1 cellular context compared by ENCODE assay signal in genomic region chr15:48331796-48332641, GRCh38.
A peak's percentile ranks its signal among the peaks of the same experiment; 100 is the strongest.
TF ChIP-seq lines count a peak whose summit lies in the region.

No MANE protein-coding gene starts in this region.

TF ChIP-seq in HEK293, 187 proteins besides CTCF, POLR2A, EP300 and RAD21 (continued from another document and continues in another):
- no peak for TF ChIP-seq ZNF121 (tag by site-specific recombination; IDR thresholded peaks at IDR 0.05)
- no peak; the same call in 1 of the 2 replicates for TF ChIP-seq ZFP69B (tag by site-specific recombination; IDR thresholded peaks at IDR 0.05)
- 0 out of 2 replicates have a peak, but pooled peaks have one; percentile 34 for TF ChIP-seq ZFP37 (tag by site-specific recombination; IDR thresholded peaks at IDR 0.05)
- TF ChIP-seq ZNF223 (tag by site-specific recombination; IDR thresholded peaks at IDR 0.05), result no peak
- no peak for TF ChIP-seq ZNF23 (tag by site-specific recombination; IDR thresholded peaks at IDR 0.05; ENCODE audit: borderline replicate concordance)
- TF ChIP-seq ZNF600 (tag by site-specific recombination; IDR thresholded peaks at IDR 0.05), result no peak
- no peak for TF ChIP-seq IKZF3 (tag by site-specific recombination; IDR thresholded peaks at IDR 0.05)
- no peak for TF ChIP-seq WT1 (tag by site-specific recombination; IDR thresholded peaks at IDR 0.05)
- TF ChIP-seq GLIS1 (tag by site-specific recombination; IDR thresholded peaks at IDR 0.05), result peak; percentile 34; the same call in 1 of the 2 replicates
- no peak for TF ChIP-seq RBAK (tag by site-specific recombination; IDR thresholded peaks at IDR 0.05)
- TF ChIP-seq BCL6B (tag by site-specific recombination; IDR thresholded peaks at IDR 0.05), result no peak
- no peak for TF ChIP-seq HOXC10 (CRISPR knock-in tag; IDR thresholded peaks at IDR 0.05)
- TF ChIP-seq ZNF558 (tag by site-specific recombination; IDR thresholded peaks at IDR 0.05), result no peak
- no peak for TF ChIP-seq ZNF701 (tag by site-specific recombination; IDR thresholded peaks at IDR 0.05)
- TF ChIP-seq, protein P1, sequence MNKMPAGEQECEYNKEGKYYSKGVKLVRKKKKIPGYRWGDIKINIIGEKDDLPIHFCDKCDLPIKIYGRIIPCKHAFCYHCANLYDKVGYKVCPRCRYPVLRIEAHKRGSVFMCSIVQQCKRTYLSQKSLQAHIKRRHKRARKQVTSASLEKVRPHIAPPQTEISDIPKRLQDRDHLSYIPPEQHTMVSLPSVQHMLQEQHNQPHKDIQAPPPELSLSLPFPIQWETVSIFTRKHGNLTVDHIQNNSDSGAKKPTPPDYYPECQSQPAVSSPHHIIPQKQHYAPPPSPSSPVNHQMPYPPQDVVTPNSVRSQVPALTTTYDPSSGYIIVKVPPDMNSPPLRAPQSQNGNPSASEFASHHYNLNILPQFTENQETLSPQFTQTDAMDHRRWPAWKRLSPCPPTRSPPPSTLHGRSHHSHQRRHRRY (tag by site-specific recombination; IDR thresholded peaks at IDR 0.05), result no peak
- no peak for TF ChIP-seq OSR2 (tag by site-specific recombination; IDR thresholded peaks at IDR 0.05)
- no peak for TF ChIP-seq ZNF19 (tag by site-specific recombination; IDR thresholded peaks at IDR 0.05; ENCODE audit: low read depth)
- TF ChIP-seq ZBTB6 (tag by site-specific recombination; IDR thresholded peaks at IDR 0.05), result no peak
- TF ChIP-seq GLIS2 (tag by site-specific recombination; IDR thresholded peaks at IDR 0.05), result peak; percentile 74
- peak; percentile 33; the same call in 1 of the 2 replicates for TF ChIP-seq YY2 (tag by site-specific recombination; IDR thresholded peaks at IDR 0.05)
- no peak for TF ChIP-seq ZNF324 (tag by site-specific recombination; IDR thresholded peaks at IDR 0.05)
- no peak for TF ChIP-seq MYNN (tag by site-specific recombination; IDR thresholded peaks at IDR 0.05; ENCODE audit: borderline replicate concordance)
- TF ChIP-seq ZNF621 (tag by site-specific recombination; IDR thresholded peaks at IDR 0.05), result no peak
- TF ChIP-seq ZNF155 (tag by site-specific recombination; IDR thresholded peaks at IDR 0.05), result no peak
- TF ChIP-seq ZNF560 (tag by site-specific recombination; IDR thresholded peaks at IDR 0.05; ENCODE audit: borderline replicate concordance), result no peak
- TF ChIP-seq GLI2 (tag by site-specific recombination; IDR thresholded peaks at IDR 0.05; ENCODE audit: borderline replicate concordance, low read depth), result no peak
- TF ChIP-seq ZNF785 (tag by site-specific recombination; IDR thresholded peaks at IDR 0.05), result no peak
- no peak for TF ChIP-seq ZNF544 (tag by site-specific recombination; IDR thresholded peaks at IDR 0.05)
- no peak for TF ChIP-seq ZNF677 (tag by site-specific recombination; IDR thresholded peaks at IDR 0.05)
- TF ChIP-seq GFI1B (tag by site-specific recombination; IDR thresholded peaks at IDR 0.05), result no peak
- TF ChIP-seq PATZ1 (tag by site-specific recombination; IDR thresholded peaks at IDR 0.05), result peak; percentile 56
- no peak for TF ChIP-seq ZNF302 (tag by site-specific recombination; IDR thresholded peaks at IDR 0.05; ENCODE audit: low read depth)
- no peak for TF ChIP-seq ZSCAN16 (tag by site-specific recombination; IDR thresholded peaks at IDR 0.05)
- TF ChIP-seq, protein P2, sequence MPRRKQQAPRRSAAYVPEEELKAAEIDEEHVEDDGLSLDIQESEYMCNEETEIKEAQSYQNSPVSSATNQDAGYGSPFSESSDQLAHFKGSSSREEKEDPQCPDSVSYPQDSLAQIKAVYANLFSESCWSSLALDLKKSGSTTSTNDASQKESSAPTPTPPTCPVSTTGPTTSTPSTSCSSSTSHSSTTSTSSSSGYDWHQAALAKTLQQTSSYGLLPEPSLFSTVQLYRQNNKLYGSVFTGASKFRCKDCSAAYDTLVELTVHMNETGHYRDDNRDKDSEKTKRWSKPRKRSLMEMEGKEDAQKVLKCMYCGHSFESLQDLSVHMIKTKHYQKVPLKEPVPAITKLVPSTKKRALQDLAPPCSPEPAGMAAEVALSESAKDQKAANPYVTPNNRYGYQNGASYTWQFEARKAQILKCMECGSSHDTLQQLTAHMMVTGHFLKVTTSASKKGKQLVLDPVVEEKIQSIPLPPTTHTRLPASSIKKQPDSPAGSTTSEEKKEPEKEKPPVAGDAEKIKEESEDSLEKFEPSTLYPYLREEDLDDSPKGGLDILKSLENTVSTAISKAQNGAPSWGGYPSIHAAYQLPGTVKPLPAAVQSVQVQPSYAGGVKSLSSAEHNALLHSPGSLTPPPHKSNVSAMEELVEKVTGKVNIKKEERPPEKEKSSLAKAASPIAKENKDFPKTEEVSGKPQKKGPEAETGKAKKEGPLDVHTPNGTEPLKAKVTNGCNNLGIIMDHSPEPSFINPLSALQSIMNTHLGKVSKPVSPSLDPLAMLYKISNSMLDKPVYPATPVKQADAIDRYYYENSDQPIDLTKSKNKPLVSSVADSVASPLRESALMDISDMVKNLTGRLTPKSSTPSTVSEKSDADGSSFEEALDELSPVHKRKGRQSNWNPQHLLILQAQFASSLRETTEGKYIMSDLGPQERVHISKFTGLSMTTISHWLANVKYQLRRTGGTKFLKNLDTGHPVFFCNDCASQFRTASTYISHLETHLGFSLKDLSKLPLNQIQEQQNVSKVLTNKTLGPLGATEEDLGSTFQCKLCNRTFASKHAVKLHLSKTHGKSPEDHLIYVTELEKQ (tag by site-specific recombination; IDR thresholded peaks at IDR 0.05; ENCODE audit: borderline replicate concordance), result 0 out of 2 replicates have a peak, but pooled peaks have one; percentile 14
- TF ChIP-seq ZNF311 (tag by site-specific recombination; IDR thresholded peaks at IDR 0.05; ENCODE audit: borderline replicate concordance), result no peak
- no peak for TF ChIP-seq ZNF561 (tag by site-specific recombination; IDR thresholded peaks at IDR 0.05; ENCODE audit: borderline replicate concordance)
- TF ChIP-seq ZNF791 (tag by site-specific recombination; IDR thresholded peaks at IDR 0.05), result no peak
- TF ChIP-seq ZBTB8A (tag by site-specific recombination; IDR thresholded peaks at IDR 0.05), result no peak
- no peak for TF ChIP-seq PRDM4 (tag by site-specific recombination; IDR thresholded peaks at IDR 0.05)
- TF ChIP-seq ZNF148 (tag by site-specific recombination; IDR thresholded peaks at IDR 0.05; ENCODE audit: borderline replicate concordance), result no peak
- TF ChIP-seq KLF8 (tag by site-specific recombination; IDR thresholded peaks at IDR 0.05), result peak; percentile 95
- TF ChIP-seq ZNF776 (tag by site-specific recombination; IDR thresholded peaks at IDR 0.05; ENCODE audit: borderline replicate concordance), result no peak
- TF ChIP-seq, protein P3, sequence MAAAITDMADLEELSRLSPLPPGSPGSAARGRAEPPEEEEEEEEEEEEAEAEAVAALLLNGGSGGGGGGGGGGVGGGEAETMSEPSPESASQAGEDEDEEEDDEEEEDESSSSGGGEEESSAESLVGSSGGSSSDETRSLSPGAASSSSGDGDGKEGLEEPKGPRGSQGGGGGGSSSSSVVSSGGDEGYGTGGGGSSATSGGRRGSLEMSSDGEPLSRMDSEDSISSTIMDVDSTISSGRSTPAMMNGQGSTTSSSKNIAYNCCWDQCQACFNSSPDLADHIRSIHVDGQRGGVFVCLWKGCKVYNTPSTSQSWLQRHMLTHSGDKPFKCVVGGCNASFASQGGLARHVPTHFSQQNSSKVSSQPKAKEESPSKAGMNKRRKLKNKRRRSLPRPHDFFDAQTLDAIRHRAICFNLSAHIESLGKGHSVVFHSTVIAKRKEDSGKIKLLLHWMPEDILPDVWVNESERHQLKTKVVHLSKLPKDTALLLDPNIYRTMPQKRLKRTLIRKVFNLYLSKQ (tag by site-specific recombination; IDR thresholded peaks at IDR 0.05; ENCODE audit: borderline replicate concordance), result no peak
- TF ChIP-seq SP7 (tag by site-specific recombination; IDR thresholded peaks at IDR 0.05), result no peak; the same call in 1 of the 2 replicates
- no peak for TF ChIP-seq ZNF707 (tag by site-specific recombination; IDR thresholded peaks at IDR 0.05)
- no peak for TF ChIP-seq ZNF664 (tag by site-specific recombination; IDR thresholded peaks at IDR 0.05)
- TF ChIP-seq ZNF747 (tag by site-specific recombination; IDR thresholded peaks at IDR 0.05), result no peak
- TF ChIP-seq ZNF391 (tag by site-specific recombination; IDR thresholded peaks at IDR 0.05; ENCODE audit: borderline replicate concordance, low read depth), result no peak
- TF ChIP-seq FEZF1 (tag by site-specific recombination; IDR thresholded peaks at IDR 0.05), result no peak
- TF ChIP-seq SP2 (tag by site-specific recombination; IDR thresholded peaks at IDR 0.05), result peak; percentile 45
- TF ChIP-seq ZEB2 (tag by site-specific recombination; IDR thresholded peaks at IDR 0.05), result peak; percentile 57; the same call in 1 of the 2 replicates
- no peak for TF ChIP-seq ZNF510 (tag by site-specific recombination; IDR thresholded peaks at IDR 0.05; ENCODE audit: insufficient replicate concordance)
- TF ChIP-seq ZNF274 (IDR thresholded peaks at IDR 0.05; ENCODE audit: low read length), result no peak
- no peak for TF ChIP-seq ZNF274 (tag by site-specific recombination; IDR thresholded peaks at IDR 0.05; ENCODE audit: borderline replicate concordance)
- TF ChIP-seq, protein P4, sequence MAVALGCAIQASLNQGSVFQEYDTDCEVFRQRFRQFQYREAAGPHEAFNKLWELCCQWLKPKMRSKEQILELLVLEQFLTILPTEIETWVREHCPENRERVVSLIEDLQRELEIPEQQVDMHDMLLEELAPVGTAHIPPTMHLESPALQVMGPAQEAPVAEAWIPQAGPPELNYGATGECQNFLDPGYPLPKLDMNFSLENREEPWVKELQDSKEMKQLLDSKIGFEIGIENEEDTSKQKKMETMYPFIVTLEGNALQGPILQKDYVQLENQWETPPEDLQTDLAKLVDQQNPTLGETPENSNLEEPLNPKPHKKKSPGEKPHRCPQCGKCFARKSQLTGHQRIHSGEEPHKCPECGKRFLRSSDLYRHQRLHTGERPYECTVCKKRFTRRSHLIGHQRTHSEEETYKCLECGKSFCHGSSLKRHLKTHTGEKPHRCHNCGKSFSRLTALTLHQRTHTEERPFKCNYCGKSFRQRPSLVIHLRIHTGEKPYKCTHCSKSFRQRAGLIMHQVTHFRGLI (tag by site-specific recombination; IDR thresholded peaks at IDR 0.05), result no peak
